Comparison of ENCODE assay signal across 15 cellular contexts in genomic region chr6:144330588-144330987, GRCh38. TPM values are rescaled to one million over a fixed set of nuclear protein-coding genes. Genes with fewer than 3 reads are reported as not detected.
DNase-seq lines count a peak whose midpoint lies in the region; ATAC-seq and TF ChIP-seq lines count a peak whose summit lies in the region.
"Had no signal": no experiment of that assay in that cellular context is flagged by ENCODE, and none has a peak within 500 bp of the region (broad histone marks: within the 10 kb centered on the region; RNA-seq: fewer than 3 reads in every experiment).

No MANE protein-coding gene starts in this region.

- ATAC-seq in lower lobe of right lung: peak; percentile 94 to 96
- ATAC-seq: gastroesophageal sphincter had no signal

- no peaks in the 10 kb centered on the region for H3K9me3 ChIP-seq in lower lobe of right lung
- H3K9me3 ChIP-seq: gastroesophageal sphincter, HAP-1 had no signal

- H3K4me1 Mint-ChIP-seq in activated naive CD4-positive, alpha-beta T cell treated with anti-CD3 and anti-CD28 coated beads, Interleukin-2, amount 50 U/mL, for 24 hours: peaks cover 29% of the 10 kb centered on the region
- peaks cover 17% of the 10 kb centered on the region for H3K4me1 Mint-ChIP-seq in activated naive CD4-positive, alpha-beta T cell treated with anti-CD3 and anti-CD28 coated beads for 36 hours (ENCODE audit: low read depth)
- H3K4me1 Mint-ChIP-seq in chondrocyte (ENCODE audit: low read depth) (peaks cover 50% of the 10 kb centered on the region), type B pancreatic cell (ENCODE audit: unreplicated experiment) (peaks cover 30% of the 10 kb centered on the region)

- H3K27ac Mint-ChIP-seq in activated naive CD4-positive, alpha-beta T cell treated with anti-CD3 and anti-CD28 coated beads, Interleukin-2, amount 50 U/mL, for 24 hours: peak overlapping the region; percentile 71
- H3K27ac Mint-ChIP-seq in activated naive CD4-positive, alpha-beta T cell treated with anti-CD3 and anti-CD28 coated beads for 36 hours: no peak overlapping the region
- peak overlapping the region; percentile 78 for H3K27ac Mint-ChIP-seq in chondrocyte (ENCODE audit: unreplicated experiment)
- peak overlapping the region; percentile 99 for H3K27ac Mint-ChIP-seq in type B pancreatic cell

- no peaks in the 10 kb centered on the region for H3K36me3 Mint-ChIP-seq in activated naive CD4-positive, alpha-beta T cell treated with anti-CD3 and anti-CD28 coated beads, Interleukin-2, amount 50 U/mL, for 24 hours
- no peaks in the 10 kb centered on the region for H3K36me3 Mint-ChIP-seq in activated naive CD4-positive, alpha-beta T cell treated with anti-CD3 and anti-CD28 coated beads for 36 hours (ENCODE audit: low read depth)
- H3K36me3 Mint-ChIP-seq in chondrocyte (ENCODE audit: low read depth) (peaks cover 4% of the 10 kb centered on the region), type B pancreatic cell (peaks cover 8% of the 10 kb centered on the region)

- H3K27ac ChIP-seq in lower lobe of right lung: peak overlapping the region; percentile 27
- H3K27ac ChIP-seq: gastroesophageal sphincter had no signal

- peaks cover 55% of the 10 kb centered on the region for H3K4me1 ChIP-seq in lower lobe of right lung
- H3K4me1 ChIP-seq: HAP-1 had no signal

- H3K27me3 Mint-ChIP-seq in activated naive CD4-positive, alpha-beta T cell treated with anti-CD3 and anti-CD28 coated beads, Interleukin-2, amount 50 U/mL, for 24 hours: no peaks in the 10 kb centered on the region
- no peaks in the 10 kb centered on the region for H3K27me3 Mint-ChIP-seq in activated naive CD4-positive, alpha-beta T cell treated with anti-CD3 and anti-CD28 coated beads for 36 hours (ENCODE audit: low read depth)
- H3K27me3 Mint-ChIP-seq in chondrocyte (ENCODE audit: low read depth) (no peaks in the 10 kb centered on the region), type B pancreatic cell (no peaks in the 10 kb centered on the region)

- intact Hi-C loops in activated naive CD4-positive, alpha-beta T cell treated with anti-CD3 and anti-CD28 coated beads for 36 hours (cut with micrococcal nuclease): loop anchor here (10.0 kb wide), 1 partner anchor 876 kb away; the partner anchor contains the start of genes ADAT2 and PEX3
- intact Hi-C loops in lower lobe of right lung (cut with DNase I): no loop called here

- H3K36me3 ChIP-seq in lower lobe of right lung: no peaks in the 10 kb centered on the region
- H3K36me3 ChIP-seq: gastroesophageal sphincter, HAP-1 had no signal

- TF ChIP-seq CTCF in chondrocyte (IDR thresholded peaks at IDR 0.05) (no peak), lower lobe of right lung (IDR thresholded peaks at IDR 0.05) (no peak), type B pancreatic cell (conservative IDR thresholded peaks at IDR 0.05) (no peak)

- no peak for DNase-seq in activated naive CD4-positive, alpha-beta T cell treated with anti-CD3 and anti-CD28 coated beads for 36 hours
- DNase-seq in chondrocyte (ENCODE audit: low spot score): no peak
- peak; percentile 86 for DNase-seq in lower lobe of right lung
- no peak for DNase-seq in type B pancreatic cell (ENCODE audit: extremely low spot score, unreplicated experiment)
- no peak for DNase-seq in HK-2 (ENCODE audit: unreplicated experiment)
- DNase-seq in NCI-H2107 treated with DMSO at 0.1 percent for 48 hours (lab: John Stamatoyannopoulos, UW; ENCODE audit: unreplicated experiment): no peak
- no peak for DNase-seq in activated CD4-positive, alpha-beta T cell treated with anti-CD3 and anti-CD28 coated beads, Interleukin-2, amount 50 U/mL, for 4 hours
- DNase-seq: ACHN; caudate nucleus; GDM1; stimulated activated CD4-positive, alpha-beta T cell treated with anti-CD3 and anti-CD28 coated beads, Interleukin-2, amount 100 ng/mL, for 48 hours; substantia nigra had no signal

- CTCF ChIA-PET in activated naive CD4-positive, alpha-beta T cell treated with anti-CD3 and anti-CD28 coated beads for 36 hours (lab: Charles Lee): no interaction called here

- H3K27me3 ChIP-seq in lower lobe of right lung (ENCODE audit: low read depth): no peaks in the 10 kb centered on the region
- H3K27me3 ChIP-seq: gastroesophageal sphincter had no signal

- peak overlapping the region; percentile 39 for H3K4me3 ChIP-seq in lower lobe of right lung
- H3K4me3 ChIP-seq: gastroesophageal sphincter, HAP-1 had no signal

- no peak overlapping the region for H3K4me3 Mint-ChIP-seq in activated naive CD4-positive, alpha-beta T cell treated with anti-CD3 and anti-CD28 coated beads, Interleukin-2, amount 50 U/mL, for 24 hours
- H3K4me3 Mint-ChIP-seq in activated naive CD4-positive, alpha-beta T cell treated with anti-CD3 and anti-CD28 coated beads for 36 hours: no peak overlapping the region
- H3K4me3 Mint-ChIP-seq in chondrocyte (ENCODE audit: unreplicated experiment) (no peak overlapping the region), type B pancreatic cell (peak overlapping the region; percentile 95)

- H3K9me3 Mint-ChIP-seq in activated naive CD4-positive, alpha-beta T cell treated with anti-CD3 and anti-CD28 coated beads, Interleukin-2, amount 50 U/mL, for 24 hours: no peaks in the 10 kb centered on the region
- H3K9me3 Mint-ChIP-seq in activated naive CD4-positive, alpha-beta T cell treated with anti-CD3 and anti-CD28 coated beads for 36 hours: no peaks in the 10 kb centered on the region
- H3K9me3 Mint-ChIP-seq in chondrocyte (ENCODE audit: low read depth) (no peaks in the 10 kb centered on the region), type B pancreatic cell (no peaks in the 10 kb centered on the region)

RNA-seq across cellular contexts. Expression of gene UTRN, which starts 45.5 kb away (rescaled TPM):
- total RNA-seq in activated naive CD4-positive, alpha-beta T cell treated with anti-CD3 and anti-CD28 coated beads for 36 hours: 10 to 100 TPM; 35.3 to 39.9 TPM
- total RNA-seq in chondrocyte: 124 to 133 TPM (median 125 TPM) in 3 replicates
- 275 TPM for total RNA-seq in lower lobe of right lung
- 75.1 and 77.7 TPM in 2 replicates for total RNA-seq in type B pancreatic cell (ENCODE audit: low replicate concordance)
